In the genomic region with DNA sequence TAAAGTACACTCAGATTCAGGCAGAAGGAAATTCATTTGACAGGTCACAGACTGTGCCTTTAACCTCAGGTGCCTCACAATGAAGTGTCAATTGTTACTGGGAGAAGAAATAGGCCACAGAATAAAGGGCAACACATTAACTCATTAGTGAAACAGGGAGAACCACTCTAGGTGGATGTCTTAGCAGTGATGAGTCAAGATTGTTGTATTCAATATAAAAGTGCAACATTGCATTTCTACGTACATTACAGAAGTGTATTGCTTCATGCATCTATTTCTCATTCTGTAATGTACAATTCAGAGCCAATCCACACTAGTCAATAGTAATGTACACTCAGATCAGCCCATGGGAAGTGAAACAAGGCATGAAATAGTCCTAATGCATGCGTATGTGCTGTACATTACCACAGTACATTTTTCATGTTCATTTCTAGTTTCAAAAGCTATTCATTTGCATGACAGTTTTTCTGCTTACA, we compare ENCODE assay signal across 10 cellular contexts. TPM values are rescaled to one million over a fixed set of nuclear protein-coding genes. Genes with fewer than 3 reads are reported as not detected.
DNase-seq lines count a peak whose midpoint lies in the region; ATAC-seq and TF ChIP-seq lines count a peak whose summit lies in the region.
"Had no signal": no experiment of that assay in that cellular context is flagged by ENCODE, and none has a peak within 500 bp of the region (broad histone marks: within the 10 kb centered on the region; RNA-seq: fewer than 3 reads in every experiment).

No MANE protein-coding gene starts in this region.

- POLR2A ChIA-PET in activated B cell treated with CpG ODN at 0.5 μM for 24 hours (lab: Charles Lee) = interaction anchor here (0.6 to 2.2 kb wide), 4 partner anchors 12 to 187 kb away, joined by 3 to 6 read pairs (median 3); a partner anchor contains a TSS

- H3K9me3 Mint-ChIP-seq in activated B cell treated with CpG ODN at 0.5 μM for 24 hours = no peaks in the 10 kb centered on the region

- TF ChIP-seq POLR2A in uterus (IDR thresholded peaks at IDR 0.05) (no peak), Peyer's patch (IDR thresholded peaks at IDR 0.05) (no peak)

- H3K4me1 Mint-ChIP-seq in activated B cell treated with CpG ODN at 0.5 μM for 24 hours = peaks cover 33% of the 10 kb centered on the region

- H3K27me3 ChIP-seq in uterus (no peaks in the 10 kb centered on the region), Peyer's patch (no peaks in the 10 kb centered on the region)

- no peak for DNase-seq in activated B cell treated with CpG ODN at 0.5 μM for 24 hours
- no peak for DNase-seq in posterior vena cava (ENCODE audit: low spot score)
- DNase-seq in uterus = no peak
- DNase-seq in Peyer's patch = no peak
- no peak for DNase-seq in NCI-H345 treated with DMSO at 0.1 percent for 48 hours (lab: John Stamatoyannopoulos, UW; ENCODE audit: unreplicated experiment)
- DNase-seq: left cardiac atrium had no signal

- no peak overlapping the region for H3K27ac Mint-ChIP-seq in activated B cell treated with CpG ODN at 0.5 μM for 24 hours

- H3K9me3 ChIP-seq in uterus = no peaks in the 10 kb centered on the region
- no peaks in the 10 kb centered on the region for H3K9me3 ChIP-seq in Peyer's patch

- H3K4me3 Mint-ChIP-seq in activated B cell treated with CpG ODN at 0.5 μM for 24 hours = no peak overlapping the region

- H3K36me3 ChIP-seq in uterus = no peaks in the 10 kb centered on the region
- no peaks in the 10 kb centered on the region for H3K36me3 ChIP-seq in Peyer's patch

- H3K4me1 ChIP-seq in uterus = no peaks in the 10 kb centered on the region
- H3K4me1 ChIP-seq in Peyer's patch = no peaks in the 10 kb centered on the region

- H3K4me3 ChIP-seq in uterus (no peak overlapping the region), Peyer's patch (no peak overlapping the region)
- H3K4me3 ChIP-seq: PC-9 had no signal

- intact Hi-C loops in activated B cell treated with CpG ODN at 0.5 μM for 24 hours (cut with micrococcal nuclease) (no loop called here), posterior vena cava (cut with DNase I) (no loop called here), uterus (cut with DNase I; ENCODE audit: low total_unique reads) (no loop called here)

- no peak for TF ChIP-seq CTCF in activated B cell treated with CpG ODN at 0.5 μM for 24 hours (IDR thresholded peaks at IDR 0.05)
- TF ChIP-seq CTCF in uterus (IDR thresholded peaks at IDR 0.05) = no peak
- TF ChIP-seq CTCF in Peyer's patch (IDR thresholded peaks at IDR 0.05) = no peak

- peak; percentile 97 for ATAC-seq in GM18498 (IDR thresholded peaks at IDR 0.05; ENCODE audit: unreplicated experiment)
- peak; percentile 97 for ATAC-seq in GM19468 (IDR thresholded peaks at IDR 0.05; ENCODE audit: extremely low read depth, unreplicated experiment)
- ATAC-seq in HG03097 (IDR thresholded peaks at IDR 0.05; ENCODE audit: low FRiP score, unreplicated experiment) = peak; percentile 98
- peak; percentile 58 for ATAC-seq in activated B cell treated with CpG ODN at 0.5 μM for 24 hours (ENCODE audit: low read depth)
- ATAC-seq: left cardiac atrium had no signal

- no peaks in the 10 kb centered on the region for H3K36me3 Mint-ChIP-seq in activated B cell treated with CpG ODN at 0.5 μM for 24 hours (ENCODE audit: low read depth)

- CTCF ChIA-PET in activated B cell treated with CpG ODN at 0.5 μM for 24 hours (lab: Charles Lee) = no interaction called here

- H3K27me3 Mint-ChIP-seq in activated B cell treated with CpG ODN at 0.5 μM for 24 hours = no peaks in the 10 kb centered on the region

- no peak overlapping the region for H3K27ac ChIP-seq in uterus
- no peak overlapping the region for H3K27ac ChIP-seq in Peyer's patch
- H3K27ac ChIP-seq: PC-9 had no signal

RNA-seq across cellular contexts. Expression of a gene that starts 12.0 kb away (rescaled TPM):
- total RNA-seq in activated B cell treated with CpG ODN at 0.5 μM for 24 hours (51.0 and 53.2 TPM in 2 replicates), posterior vena cava (10 to 100 TPM; 68.9 to 99.9 TPM), uterus (100 to 1,000 TPM in 1 of 4 donors, 10 to 100 TPM in 3; 21.2 to 101 (median 40.7) TPM), Peyer's patch (10 to 100 TPM; 34.7 to 85.5 (median 56.5) TPM)
